20 cellular contexts compared by ENCODE assay signal in the genomic region with DNA sequence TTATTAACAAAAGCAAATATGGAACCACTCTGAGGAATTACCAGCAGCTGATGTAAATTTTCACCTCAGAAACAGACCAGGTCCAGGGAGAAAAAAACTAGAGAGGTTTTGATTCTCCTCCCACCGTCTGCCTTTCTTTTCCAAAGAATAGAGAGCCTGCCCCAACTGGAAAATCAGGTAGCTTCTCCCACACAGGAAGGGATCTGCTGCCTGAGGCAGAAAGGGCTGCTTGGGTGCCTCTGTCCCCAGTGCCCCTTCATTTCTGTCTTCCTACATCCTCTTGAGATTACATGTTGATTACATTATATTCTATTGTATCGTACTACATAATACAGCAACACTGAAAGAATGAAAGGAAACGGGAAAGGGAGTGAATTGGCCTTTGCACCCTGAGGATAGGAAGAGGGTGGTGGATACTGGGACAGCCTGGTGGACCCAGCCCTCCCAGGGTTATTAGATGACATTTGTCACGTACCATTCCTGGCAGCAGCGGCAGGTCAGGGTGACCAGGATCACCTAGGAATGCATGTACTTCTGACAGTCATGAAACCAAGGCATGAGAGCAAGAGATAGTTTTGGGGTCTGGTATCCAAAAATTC. TPM values are rescaled to one million over a fixed set of nuclear protein-coding genes. Genes with fewer than 3 reads are reported as not detected.
DNase-seq lines count a peak whose midpoint lies in the region; ATAC-seq and TF ChIP-seq lines count a peak whose summit lies in the region.
"Had no signal": no experiment of that assay in that cellular context is flagged by ENCODE, and none has a peak within 500 bp of the region (broad histone marks: within the 10 kb centered on the region; RNA-seq: fewer than 3 reads in every experiment).

No MANE protein-coding gene starts in this region.

- peak overlapping the region; percentile 19 to 28 for H3K4me3 ChIP-seq in Panc1 (ENCODE audit: low read depth in 2 of 2, low read length in 2 of 2)
- H3K4me3 ChIP-seq in right cardiac atrium (ENCODE audit: low read length): no peak overlapping the region
- H3K4me3 ChIP-seq in SK-N-SH (ENCODE audit: low read depth in 2 of 2, low read length in 1 of 2): no peak overlapping the region
- H3K4me3 ChIP-seq in left lung: no peak overlapping the region
- H3K4me3 ChIP-seq: uterus had no signal

- peak; percentile 73 for ATAC-seq in Panc1
- peak; percentile 72 to 95 for ATAC-seq in right cardiac atrium
- ATAC-seq in natural killer cell: no peak
- ATAC-seq in GM18873 (IDR thresholded peaks at IDR 0.05; ENCODE audit: low FRiP score, unreplicated experiment): no peak
- no peak for ATAC-seq in left lung
- ATAC-seq: activated CD4-positive, CD25-positive, alpha-beta regulatory T cell treated with anti-CD3 and anti-CD28 coated beads, Interleukin-2, amount 50 U/mL, for 24 hours had no signal

- H3K36me3 Mint-ChIP-seq in natural killer cell: peaks cover 24% of the 10 kb centered on the region

- H3K4me1 ChIP-seq in Panc1 (ENCODE audit: control insufficient read depth, insufficient read depth, low read length) (peaks cover 6% of the 10 kb centered on the region; the same call in 1 of the 2 replicates), right cardiac atrium (ENCODE audit: control insufficient read depth, insufficient read depth, low read length) (no peaks in the 10 kb centered on the region), SK-N-SH (ENCODE audit: control insufficient read depth in 1 of 2, insufficient read depth in 2 of 2, low read depth in 1 of 2, low read length in 1 of 2) (no peaks in the 10 kb centered on the region; a peak in 1 of 4 replicates), left lung (peaks cover 0 to 8% of the 10 kb centered on the region in 2 donors)
- H3K4me1 ChIP-seq: uterus had no signal

- 50% methylated on average over 5 of the region's 5 CpGs for WGBS in right cardiac atrium
- 54% methylated on average over 5 of the region's 5 CpGs for WGBS in SK-N-SH (ENCODE audit: low lambda C conversion rate)

- H3K9me2 ChIP-seq in SK-N-SH: no peaks in the 10 kb centered on the region

- peaks cover 19 to 25% of the 10 kb centered on the region in 2 donors for H3K4me1 Mint-ChIP-seq in natural killer cell
- H3K4me1 Mint-ChIP-seq: neural crest cell had no signal

- H3K79me2 ChIP-seq in SK-N-SH (ENCODE audit: insufficient read depth): no peaks in the 10 kb centered on the region

- H3K9me3 Mint-ChIP-seq in natural killer cell: peaks cover 0 to 2% of the 10 kb centered on the region in 2 donors

- no peaks in the 10 kb centered on the region for H3K36me3 ChIP-seq in Panc1 (ENCODE audit: control insufficient read depth, insufficient read depth, low read length)
- H3K36me3 ChIP-seq in SK-N-SH (replicated peaks in 1 of 2; ENCODE audit: control insufficient read depth in 1 of 2, insufficient read depth in 2 of 2, low read length in 1 of 2): no peaks in the 10 kb centered on the region
- peaks cover 0 to 4% of the 10 kb centered on the region in 2 donors for H3K36me3 ChIP-seq in left lung
- H3K36me3 ChIP-seq: uterus had no signal

- DNase-seq in DMS53 (lab: John Stamatoyannopoulos, UW) (peak; percentile 35), Panc1 (ENCODE audit: low read depth, low spot score) (no peak), right cardiac atrium (peak in 2 of 3 donors; percentile 41 to 54), natural killer cell (no peak), NCI-H128 (lab: John Stamatoyannopoulos, UW; ENCODE audit: unreplicated experiment) (no peak), SK-N-SH (no peak), left lung (no peak)
- DNase-seq: activated effector memory CD4-positive, alpha-beta T cell treated with anti-CD3 and anti-CD28 coated beads, Interleukin-2, amount 50 U/mL, for 16 hours; amygdala; foreskin fibroblast; NCI-H2029 treated with DMSO at 0.1 percent for 48 hours; NCI-H524; retina; SIG-M5; uterus had no signal

- H3K27ac Mint-ChIP-seq in natural killer cell: peak overlapping the region; percentile 88 to 94
- H3K27ac Mint-ChIP-seq: stimulated activated naive CD8-positive, alpha-beta T cell treated with anti-CD3 and anti-CD28 coated beads, Interleukin-15, Interleukin-2, amounts not matched to agents 100 ng/mL and 50 ng/mL, for 24 hours; T-helper 2 cell treated with Interferon-gamma antibody and Interleukin-4, amounts not matched to agents 5 μg/mL and 100 μg/mL, for 36 hours had no signal

- H3K4me3 Mint-ChIP-seq in natural killer cell: no peak overlapping the region
- H3K4me3 Mint-ChIP-seq: neural crest cell; stimulated activated naive CD8-positive, alpha-beta T cell treated with anti-CD3 and anti-CD28 coated beads, Interleukin-15, Interleukin-2, amounts not matched to agents 100 ng/mL and 50 ng/mL, for 24 hours; T-helper 2 cell treated with Interferon-gamma antibody and Interleukin-4, amounts not matched to agents 5 μg/mL and 100 μg/mL, for 36 hours had no signal

- H3K27me3 ChIP-seq in Panc1 (ENCODE audit: control insufficient read depth, insufficient read depth, low read length) (no peaks in the 10 kb centered on the region), right cardiac atrium (ENCODE audit: control insufficient read depth, insufficient read depth) (no peaks in the 10 kb centered on the region), SK-N-SH (ENCODE audit: insufficient read depth) (no peaks in the 10 kb centered on the region; the same call in 1 of the 2 replicates), left lung (peaks cover 11 to 14% of the 10 kb centered on the region in 2 donors)

- in situ Hi-C loops in Panc1 (cut with HindIII; ENCODE audit: low pct_unique_long_range_greater_than_20kb, low sequenced_read_pairs): no loop called here

- no peak for TF ChIP-seq RAD21 in SK-N-SH (IDR thresholded peaks at IDR 0.05; ENCODE audit: low read length)

- H3F3A ChIP-seq in SK-N-SH (replicated peaks; ENCODE audit: insufficient read depth): no peaks in the 10 kb centered on the region

- peak overlapping the region; percentile 74 for H3K27ac ChIP-seq in Panc1 (ENCODE audit: low read length)
- no peak overlapping the region for H3K27ac ChIP-seq in right cardiac atrium (ENCODE audit: low read length)
- no peak overlapping the region for H3K27ac ChIP-seq in SK-N-SH (ENCODE audit: low read depth in 2 of 2, low read length in 1 of 2)
- peak overlapping the region in 1 of 2 donors; percentile 33 for H3K27ac ChIP-seq in left lung
- H3K27ac ChIP-seq: uterus had no signal

- CTCF ChIA-PET in Panc1 (lab: Charles Lee): interaction anchor here (0.6 kb wide), 1 partner anchor 441 kb away, joined by 3 read pairs; no protein-coding TSS in a partner anchor
- CTCF ChIA-PET in SK-N-SH (lab: Yijun Ruan, JAX): interaction anchor here (1.1 kb wide), 1 partner anchor 8 kb away, joined by 3 read pairs; no protein-coding TSS in a partner anchor

- no TSS peak for BruUV-seq in Panc1 (replicated peaks; lab: Mats Ljungman, UMichigan)

- no peaks in the 10 kb centered on the region for H4K20me1 ChIP-seq in SK-N-SH (ENCODE audit: insufficient read depth)

- H3K9me3 ChIP-seq in Panc1 (ENCODE audit: control insufficient read depth, insufficient read depth, low read depth, low read length) (no peaks in the 10 kb centered on the region; the same call in 1 of the 2 replicates), right cardiac atrium (ENCODE audit: control insufficient read depth, low read length) (peaks cover 2% of the 10 kb centered on the region), SK-N-SH (no peaks in the 10 kb centered on the region; the same call in none of the 2 replicates), left lung (peaks cover 0 to 24% of the 10 kb centered on the region in 2 donors)

- no peak for TF ChIP-seq CTCF in Panc1 (IDR thresholded peaks at IDR 0.05)
- no peak for TF ChIP-seq CTCF in natural killer cell (IDR thresholded peaks at IDR 0.05)
- no peak for TF ChIP-seq CTCF in SK-N-SH (IDR thresholded peaks at IDR 0.05)
- TF ChIP-seq CTCF in left lung (IDR thresholded peaks at IDR 0.05): no peak

- H3K27me3 Mint-ChIP-seq in natural killer cell (ENCODE audit: low read depth in 2 of 2): no peaks in the 10 kb centered on the region

- H2AFZ ChIP-seq in SK-N-SH (ENCODE audit: low read depth): no peak overlapping the region

- intact Hi-C loops in Panc1 (cut with micrococcal nuclease; ENCODE audit: unreplicated experiment): loop anchor here (10.0 kb wide), 1 partner anchor 149 kb away; no protein-coding TSS in a partner anchor
- intact Hi-C loops in right cardiac atrium (cut with DNase I): no loop called here
- intact Hi-C loops in natural killer cell (cut with micrococcal nuclease): no loop called here
- intact Hi-C loops in left lung (cut with DNase I): no loop called here

- no peak overlapping the region for H3K4me2 ChIP-seq in SK-N-SH

- no peak for TF ChIP-seq EP300 in SK-N-SH (IDR thresholded peaks at IDR 0.05; ENCODE audit: borderline replicate concordance in 1 of 2, low read depth in 1 of 2, low read length in 1 of 2)

- POLR2A ChIA-PET in Panc1 (lab: Charles Lee): no interaction called here
- POLR2A ChIA-PET in SK-N-SH (lab: Yijun Ruan, JAX): no interaction called here

- H3K9ac ChIP-seq in SK-N-SH: no peak overlapping the region

TF ChIP-seq in SK-N-SH, 30 proteins besides CTCF, POLR2A, EP300 and RAD21 (continues in another document):
- TF ChIP-seq USF1 (IDR thresholded peaks at IDR 0.05; ENCODE audit: borderline replicate concordance, low read depth): no peak
- no peak for TF ChIP-seq RFX5 (IDR thresholded peaks at IDR 0.05; ENCODE audit: low read length)
- no peak for TF ChIP-seq EZH2phosphoT487 (IDR thresholded peaks at IDR 0.05; ENCODE audit: borderline replicate concordance, low read depth)
- TF ChIP-seq FOSL2 (IDR thresholded peaks at IDR 0.05; ENCODE audit: borderline replicate concordance, low read depth): no peak
- no peak for TF ChIP-seq NFIC (IDR thresholded peaks at IDR 0.05; ENCODE audit: borderline replicate concordance)

RNA-seq across cellular contexts. Expression of gene ST8SIA6, which starts 8.9 kb away (rescaled TPM):
- total RNA-seq in Panc1 (2021; ENCODE audit: unreplicated experiment) (0.82 TPM), right cardiac atrium (10 to 100 TPM in 3 of 4 donors, 1 to 10 TPM in 1; 9.2 to 20.0 (median 15.0) TPM), natural killer cell (10 to 100 TPM; 12.2 to 19.7 (median 12.5) TPM), left lung (1 to 10 TPM; 3.3 to 7.5 TPM)
- polyA plus RNA-seq in Panc1 (2012; ENCODE audit: insufficient read length): 1.2 TPM
- polyA plus RNA-seq in right cardiac atrium (1.7 TPM), SK-N-SH (2012; rRNA removed) (0.03 TPM in 1 of 2 replicates, not detected in the other)
- 0.03 TPM in 1 of 2 replicates, not detected in the other for polyA plus RNA-seq in SK-N-SH (2012; cell fraction: cytosol; rRNA removed)
- not detected in 2 replicates for polyA plus RNA-seq in SK-N-SH (2012; cell fraction: nucleus; rRNA removed)
- total RNA-seq: neural crest cell had no signal

Comparison
In these comparisons a context has a peak if more than half of its experiments do, and no peak if none do; other contexts are left out.
1. DNase-seq: peak in DMS53 (single experiment) and right cardiac atrium (2 of 3); none in Panc1 (single experiment), natural killer cell (single experiment), NCI-H128 (single experiment), SK-N-SH (single experiment) and left lung (0 of 2).
2. ATAC-seq: peak in Panc1 (single experiment) and right cardiac atrium (2 of 2); none in natural killer cell (0 of 3), GM18873 (single experiment) and left lung (single experiment).
3. H3K4me3 ChIP-seq: peak in Panc1 (2 of 2); none in right cardiac atrium (single experiment), SK-N-SH (0 of 2) and left lung (0 of 2).